8 cellular contexts compared by ENCODE assay signal in genomic region chr6:125749112-125749863, GRCh38. TPM values are rescaled to one million over a fixed set of nuclear protein-coding genes. Genes with fewer than 3 reads are reported as not detected.
A peak's percentile ranks its signal among the peaks of the same experiment; 100 is the strongest.
DNase-seq lines count a peak whose midpoint lies in the region; ATAC-seq and TF ChIP-seq lines count a peak whose summit lies in the region.

Gene HEY2, plus strand, starts transcription at chr6:125749632. Its CDS starts 145 bp downstream, at chr6:125749777.

- no peaks in the 10 kb centered on the region for H3K36me3 ChIP-seq in colonic mucosa

- DNase-seq in AG04450 (ENCODE audit: low read depth, low spot score): peak; percentile 36
- peak; percentile 73 for DNase-seq in NCI-H2227 treated with DMSO at 0.1 percent for 48 hours (lab: John Stamatoyannopoulos, UW)
- peak; percentile 79 for DNase-seq in activated CD4-positive, alpha-beta T cell treated with anti-CD3 and anti-CD28 coated beads, Interleukin-2, amount 10 ng/mL, durations not matched to agents 7 days and 5 days
- peak; percentile 90 for DNase-seq in colonic mucosa
- DNase-seq in left colon: peak; percentile 87 to 93
- DNase-seq in stimulated activated CD4-positive, alpha-beta T cell treated with anti-CD3 and anti-CD28 coated beads, Interleukin-1b, Interleukin-23, amount 100 ng/mL, for 1 hour (ENCODE audit: low read depth in 2 of 2): peak; percentile 49 to 60

- H3K4me1 Mint-ChIP-seq in activated CD4-positive, alpha-beta T cell treated with anti-CD3 and anti-CD28 coated beads, Interleukin-2, amount 10 ng/mL, durations not matched to agents 7 days and 5 days: peaks cover 30% of the 10 kb centered on the region

- no peaks in the 10 kb centered on the region for H3K9me3 Mint-ChIP-seq in activated CD4-positive, alpha-beta T cell treated with anti-CD3 and anti-CD28 coated beads, Interleukin-2, amount 10 ng/mL, durations not matched to agents 7 days and 5 days

- H3K27ac ChIP-seq in AG04450 (ENCODE audit: low read depth, low read length) (no peak within 1 kb of the TSS), colonic mucosa (peak within 1 kb of the TSS; percentile 18)

- H3K27me3 ChIP-seq in AG04450 (ENCODE audit: control insufficient read depth, insufficient read depth, low read length) (peaks cover 52% of the 10 kb centered on the region), colonic mucosa (peaks cover 55% of the 10 kb centered on the region)

- intact Hi-C loops in colonic mucosa (cut with DNase I) (no loop called here), left colon (cut with DNase I, micrococcal nuclease) (no loop called here)

- no peak within 1 kb of the TSS for H3K27ac Mint-ChIP-seq in activated CD4-positive, alpha-beta T cell treated with anti-CD3 and anti-CD28 coated beads, Interleukin-2, amount 10 ng/mL, durations not matched to agents 7 days and 5 days

- H3K4me1 ChIP-seq in colonic mucosa: peaks cover 5% of the 10 kb centered on the region

- H3K9ac ChIP-seq in colonic mucosa (ENCODE audit: low read depth in 2 of 2, low read length in 2 of 2): peak within 1 kb of the TSS; percentile 57 to 78

- peak within 1 kb of the TSS; percentile 77 for H3K4me3 Mint-ChIP-seq in activated CD4-positive, alpha-beta T cell treated with anti-CD3 and anti-CD28 coated beads, Interleukin-2, amount 10 ng/mL, durations not matched to agents 7 days and 5 days

- peak; percentile 91 for ATAC-seq in GM18907 (IDR thresholded peaks at IDR 0.05; ENCODE audit: unreplicated experiment)
- peak; percentile 76 for ATAC-seq in HG03139 (IDR thresholded peaks at IDR 0.05; ENCODE audit: unreplicated experiment)
- ATAC-seq in left colon: peak; percentile 99

- no peak for TF ChIP-seq CTCF in AG04450 (IDR thresholded peaks at IDR 0.05; ENCODE audit: low read depth, low read length)
- no peak for TF ChIP-seq CTCF in colonic mucosa (IDR thresholded peaks at IDR 0.05)

- H3K4me3 ChIP-seq in AG04450 (ENCODE audit: low read depth, low read length): peak within 1 kb of the TSS; percentile 62
- H3K4me3 ChIP-seq in colonic mucosa: peak within 1 kb of the TSS; percentile 69

- POLR2A ChIA-PET in AG04450 (lab: Yijun Ruan, JAX): no interaction called here
- POLR2A ChIA-PET in activated CD4-positive, alpha-beta T cell treated with anti-CD3 and anti-CD28 coated beads, Interleukin-2, amount 10 ng/mL, durations not matched to agents 7 days and 5 days (lab: Charles Lee): no interaction called here

- H3K9me3 ChIP-seq in AG04450 (ENCODE audit: control insufficient read depth, insufficient read depth, low read length): no peaks in the 10 kb centered on the region; the same call in 1 of the 2 replicates
- no peaks in the 10 kb centered on the region for H3K9me3 ChIP-seq in colonic mucosa

- H3K36me3 Mint-ChIP-seq in activated CD4-positive, alpha-beta T cell treated with anti-CD3 and anti-CD28 coated beads, Interleukin-2, amount 10 ng/mL, durations not matched to agents 7 days and 5 days (ENCODE audit: low read depth): no peaks in the 10 kb centered on the region

- peaks cover 78% of the 10 kb centered on the region for H3K27me3 Mint-ChIP-seq in activated CD4-positive, alpha-beta T cell treated with anti-CD3 and anti-CD28 coated beads, Interleukin-2, amount 10 ng/mL, durations not matched to agents 7 days and 5 days

- CTCF ChIA-PET in AG04450 (lab: Charles Lee): no interaction called here
- CTCF ChIA-PET in activated CD4-positive, alpha-beta T cell treated with anti-CD3 and anti-CD28 coated beads, Interleukin-2, amount 10 ng/mL, durations not matched to agents 7 days and 5 days (lab: Charles Lee): interaction anchor here (0.6 to 2.0 kb wide), 2 partner anchors 25 to 207 kb away, joined by 5 read pairs; partner anchors contain the start of gene HINT3

RNA-seq across cellular contexts. Expression of gene HEY2, which starts in this region (rescaled TPM):
- polyA plus RNA-seq in AG04450 (2011; rRNA removed): not detected in 2 replicates
- polyA minus RNA-seq in AG04450 (2011; rRNA and poly(A)+ RNA removed): not detected in 2 replicates
- total RNA-seq in activated CD4-positive, alpha-beta T cell treated with anti-CD3 and anti-CD28 coated beads, Interleukin-2, amount 10 ng/mL, durations not matched to agents 7 days and 5 days: not detected
- total RNA-seq in colonic mucosa (under 1 TPM; 0.37 to 0.69 TPM), left colon (1 to 10 TPM in 1 of 2 donors, under 1 TPM in 1; 0.76 to 1.3 TPM)

Comparison
In these comparisons a context has a peak if more than half of its experiments do, and no peak if none do; other contexts are left out.
1. Peak in DNase-seq and H3K4me3 ChIP-seq in AG04450; RNA of the gene not detected or under 1 TPM.
2. Peak in DNase-seq in activated CD4-positive, alpha-beta T cell treated with anti-CD3 and anti-CD28 coated beads, Interleukin-2, amount 10 ng/mL, durations not matched to agents 7 days and 5 days; RNA of the gene not detected or under 1 TPM.
3. Peak in DNase-seq, H3K4me3 ChIP-seq, H3K27ac ChIP-seq and H3K9ac ChIP-seq in colonic mucosa; RNA of the gene not detected or under 1 TPM.
4. DNase-seq: peak in every context shown above with its lines; median percentile 90 in colonic mucosa; 90 in left colon; 79 in activated CD4-positive, alpha-beta T cell treated with anti-CD3 and anti-CD28 coated beads, Interleukin-2, amount 10 ng/mL, durations not matched to agents 7 days and 5 days; 73 in NCI-H2227 treated with DMSO at 0.1 percent for 48 hours; 54 in stimulated activated CD4-positive, alpha-beta T cell treated with anti-CD3 and anti-CD28 coated beads, Interleukin-1b, Interleukin-23, amount 100 ng/mL, for 1 hour; 36 in AG04450.